ENCODE assay signal across 9 cellular contexts in the genomic region with DNA sequence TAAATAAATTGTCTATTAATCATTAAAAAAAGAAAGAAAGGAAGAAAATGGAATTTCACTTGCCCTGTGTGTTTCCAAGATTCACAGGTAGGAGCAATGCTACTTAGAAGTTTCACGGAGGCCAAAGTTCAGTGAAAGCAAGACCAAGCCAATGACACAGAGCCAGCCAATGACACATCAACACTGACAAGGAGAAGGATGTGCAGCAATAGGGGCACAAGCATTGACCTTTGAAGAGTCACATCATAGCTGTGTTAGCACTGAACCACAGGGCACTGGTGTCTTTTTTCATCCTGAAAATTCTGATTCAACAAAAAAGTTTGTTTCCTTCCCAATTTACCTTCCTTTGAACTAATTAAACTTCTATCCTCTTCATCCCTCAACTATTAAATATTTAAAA.
"Had no signal": no experiment of that assay in that cellular context is flagged by ENCODE, and none has a peak within 500 bp of the region (broad histone marks: within the 10 kb centered on the region; RNA-seq: fewer than 3 reads in every experiment).

No MANE protein-coding gene starts in this region.

- H2AFZ ChIP-seq: GM23248 had no signal

- H3K9ac ChIP-seq: GM23248 had no signal

- H3K27ac ChIP-seq: GM23248, HL-60 had no signal

- H3K36me3 ChIP-seq: HAP-1 had no signal

- H3K4me1 ChIP-seq: HAP-1 had no signal

- DNase-seq: GM23248, GOT3, H7, HFFc6, KBM-7 had no signal

- FAIRE-seq: HepG2 had no signal

- H3K4me3 ChIP-seq: GM23248, HAP-1 had no signal

- ATAC-seq: HCT116, HepG2 had no signal

- H3K9me3 ChIP-seq: HAP-1 had no signal
